Comparison of ENCODE assay signal across 1 cellular context in the genomic region with DNA sequence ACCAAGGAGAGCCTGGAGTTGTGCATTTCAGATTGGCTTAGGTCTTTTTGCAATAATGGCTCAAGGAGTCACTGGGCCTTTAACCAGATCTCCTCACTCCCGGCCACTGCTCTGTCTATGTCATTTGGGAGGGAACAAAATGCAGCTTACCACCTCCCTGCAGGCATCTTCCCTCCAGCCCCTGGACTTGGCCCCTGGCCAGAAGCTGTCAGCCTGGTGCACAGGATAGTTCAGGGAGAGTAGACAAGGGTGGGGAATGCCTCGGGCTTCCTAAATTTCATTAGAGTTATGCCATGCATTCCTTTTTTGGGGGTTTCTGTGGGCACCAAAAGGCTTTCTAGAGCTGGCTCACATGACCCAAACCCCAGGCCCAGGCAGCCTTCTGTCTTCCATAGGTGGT.
TF ChIP-seq lines count a peak whose summit lies in the region.

No MANE protein-coding gene starts in this region.

TF ChIP-seq in HEK293, 187 proteins besides CTCF, POLR2A, EP300 and RAD21:
- TF ChIP-seq, protein P1, sequence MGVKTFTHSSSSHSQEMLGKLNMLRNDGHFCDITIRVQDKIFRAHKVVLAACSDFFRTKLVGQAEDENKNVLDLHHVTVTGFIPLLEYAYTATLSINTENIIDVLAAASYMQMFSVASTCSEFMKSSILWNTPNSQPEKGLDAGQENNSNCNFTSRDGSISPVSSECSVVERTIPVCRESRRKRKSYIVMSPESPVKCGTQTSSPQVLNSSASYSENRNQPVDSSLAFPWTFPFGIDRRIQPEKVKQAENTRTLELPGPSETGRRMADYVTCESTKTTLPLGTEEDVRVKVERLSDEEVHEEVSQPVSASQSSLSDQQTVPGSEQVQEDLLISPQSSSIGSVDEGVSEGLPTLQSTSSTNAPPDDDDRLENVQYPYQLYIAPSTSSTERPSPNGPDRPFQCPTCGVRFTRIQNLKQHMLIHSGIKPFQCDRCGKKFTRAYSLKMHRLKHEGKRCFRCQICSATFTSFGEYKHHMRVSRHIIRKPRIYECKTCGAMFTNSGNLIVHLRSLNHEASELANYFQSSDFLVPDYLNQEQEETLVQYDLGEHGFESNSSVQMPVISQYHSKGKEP (tag by site-specific recombination; IDR thresholded peaks at IDR 0.05), result no peak
- TF ChIP-seq ZNF660 (tag by site-specific recombination; IDR thresholded peaks at IDR 0.05), result 0 out of 2 replicates have a peak, but pooled peaks have one; percentile 28
